Comparison of ENCODE assay signal across 24 cellular contexts in genomic region chr6:30983439-30983838, GRCh38. TPM values are rescaled to one million over a fixed set of nuclear protein-coding genes. Genes with fewer than 3 reads are reported as not detected.
A peak's percentile ranks its signal among the peaks of the same experiment; 100 is the strongest.
DNase-seq lines count a peak whose midpoint lies in the region; ATAC-seq and TF ChIP-seq lines count a peak whose summit lies in the region.
"Had no signal": no experiment of that assay in that cellular context is flagged by ENCODE, and none has a peak within 500 bp of the region (broad histone marks: within the 10 kb centered on the region; RNA-seq: fewer than 3 reads in every experiment).

Gene MUC21 (plus strand): TSS chr6:30983718. CDS start chr6:30983959, 241 bp downstream.

- peaks cover 9% of the 10 kb centered on the region for H3K27me3 ChIP-seq in GM23248 (replicated peaks; ENCODE audit: insufficient read depth)
- H3K27me3 ChIP-seq in adipocyte (replicated peaks; ENCODE audit: control insufficient read depth, insufficient read depth, low read length), result peaks cover 14% of the 10 kb centered on the region
- H3K27me3 ChIP-seq in left lung, result peaks cover 0 to 13% of the 10 kb centered on the region in 2 donors
- H3K27me3 ChIP-seq in skeletal muscle tissue (ENCODE audit: control insufficient read depth in 3 of 3, insufficient read depth in 3 of 3, low read length in 3 of 3), result peaks cover 2 to 3% (median 2%) of the 10 kb centered on the region in 3 donors
- H3K27me3 ChIP-seq: thyroid gland had no signal

- TF ChIP-seq CTCF in left lung (IDR thresholded peaks at IDR 0.05), result no peak

- H2AFZ ChIP-seq in GM23248, result no peak within 1 kb of the TSS

- WGBS in GM23248 (ENCODE audit: low coverage in 1 of 2, low lambda C conversion rate in 2 of 2, missing lambda C conversion rate in 2 of 2), 2 experiments, result 70 to 73% methylated on average over 6 of the region's 6 CpGs

- no peaks in the 10 kb centered on the region for H4K20me1 ChIP-seq in GM23248 (ENCODE audit: insufficient read depth)

- H3K9ac ChIP-seq in GM23248 (no peak within 1 kb of the TSS), adipocyte (ENCODE audit: low read length) (no peak within 1 kb of the TSS), skeletal muscle tissue (ENCODE audit: low read depth in 1 of 3, low read length in 3 of 3) (no peak within 1 kb of the TSS)

- intact Hi-C loops in left lung (cut with DNase I), result no loop called here

- peaks cover 4% of the 10 kb centered on the region; the same call in 1 of the 2 replicates for H3F3A ChIP-seq in GM23248 (ENCODE audit: insufficient read depth)

- no peaks in the 10 kb centered on the region for H3K9me2 ChIP-seq in GM23248 (ENCODE audit: insufficient read depth)

- H3K27ac ChIP-seq in GM23248 (no peak within 1 kb of the TSS), left lung (peak within 1 kb of the TSS; percentile 37), skeletal muscle tissue (ENCODE audit: low read depth, low read length) (no peak within 1 kb of the TSS)
- H3K27ac ChIP-seq: heart left ventricle, sigmoid colon had no signal

- peak within 1 kb of the TSS; percentile 73 for H3K4me2 ChIP-seq in GM23248 (ENCODE audit: unreplicated experiment)

- no peaks in the 10 kb centered on the region for H3K79me2 ChIP-seq in GM23248 (ENCODE audit: insufficient read depth)

- DNase-seq in GM23248 (no peak), adipocyte (ENCODE audit: low read depth) (no peak), left lung (no peak), GM03348 (ENCODE audit: low spot score) (no peak), activated T-cell treated with anti-CD3 and anti-CD28 coated beads for 4 hours (no peak), SIG-M5 treated with dmso at 0.1 percent for 504 hours (lab: John Stamatoyannopoulos, UW; ENCODE audit: unreplicated experiment) (no peak), SK-N-DZ (ENCODE audit: low spot score) (no peak)
- DNase-seq: activated CD4-positive, alpha-beta T cell treated with anti-CD3 and anti-CD28 coated beads for 4 hours; CD8-positive, alpha-beta T cell; DND-41; heart left ventricle; immature natural killer cell; naive thymus-derived CD4-positive, alpha-beta T cell; NCI-H1105; NCI-H2029 treated with DMSO at 0.1 percent for 48 hours; NCI-H510A treated with DMSO at 0.1 percent for 48 hours; posterior cingulate gyrus; sigmoid colon; stimulated activated CD4-positive, alpha-beta T cell treated with anti-CD3 and anti-CD28 coated beads, Interleukin-2, amount 100 ng/mL, for 24 hours; stimulated activated naive CD4-positive, alpha-beta T cell; thyroid gland had no signal

- H3K36me3 ChIP-seq in GM23248 (ENCODE audit: low read depth) (no peaks in the 10 kb centered on the region), adipocyte (ENCODE audit: control insufficient read depth, insufficient read depth, low read length, severe bottlenecking) (no peaks in the 10 kb centered on the region), left lung (no peaks in the 10 kb centered on the region), skeletal muscle tissue (ENCODE audit: control insufficient read depth in 3 of 3, insufficient read depth in 3 of 3, low read length in 3 of 3) (no peaks in the 10 kb centered on the region)
- H3K36me3 ChIP-seq: heart left ventricle, sigmoid colon, thyroid gland had no signal

- in situ Hi-C loops in GM23248 (cut with MboI), result no loop called here

- no peaks in the 10 kb centered on the region for H3K9me3 ChIP-seq in GM23248 (ENCODE audit: low read depth)
- no peaks in the 10 kb centered on the region for H3K9me3 ChIP-seq in adipocyte (ENCODE audit: control insufficient read depth, low read length)
- no peaks in the 10 kb centered on the region for H3K9me3 ChIP-seq in left lung
- no peaks in the 10 kb centered on the region for H3K9me3 ChIP-seq in skeletal muscle tissue (ENCODE audit: control insufficient read depth in 3 of 3, low read length in 3 of 3)
- H3K9me3 ChIP-seq: heart left ventricle, sigmoid colon, thyroid gland had no signal

- H3K4me3 ChIP-seq in GM23248 (no peak within 1 kb of the TSS), adipocyte (ENCODE audit: low read length) (peak within 1 kb of the TSS; percentile 66), left lung (no peak within 1 kb of the TSS), skeletal muscle tissue (ENCODE audit: low read length in 3 of 3) (peak within 1 kb of the TSS in 2 of 3 donors; percentile 41 to 44)
- H3K4me3 ChIP-seq: sigmoid colon, thyroid gland had no signal

- H3K4me1 ChIP-seq in GM23248 (ENCODE audit: insufficient read depth) (0 out of 2 replicates have a peak, but pooled peaks cover 5% of the 10 kb centered on the region), adipocyte (ENCODE audit: control insufficient read depth, insufficient read depth, low read length) (peaks cover 17% of the 10 kb centered on the region), left lung (no peaks in the 10 kb centered on the region), skeletal muscle tissue (ENCODE audit: control insufficient read depth in 3 of 3, insufficient read depth in 3 of 3, low read length in 3 of 3) (peaks cover 7 to 12% (median 10%) of the 10 kb centered on the region in 3 donors)

- ATAC-seq in left lung, result peak; percentile 29
- ATAC-seq: CD8-positive, alpha-beta T cell; heart left ventricle; naive thymus-derived CD4-positive, alpha-beta T cell had no signal

RNA-seq across cellular contexts. Expression of gene MUC21, which starts in this region (rescaled TPM):
- total RNA-seq in GM23248 (2014; rRNA removed; shearing (Covaris generic)), result not detected in 2 replicates
- not detected in 2 replicates for polyA plus RNA-seq in GM23248 (2016; fragmentation: Nextera tagmentation; extraction: Ambion mirVana)
- total RNA-seq in left lung, result 1 to 10 TPM; 8.5 to 9.5 TPM
- total RNA-seq in skeletal muscle tissue, result not detected
- not detected in 2 replicates for polyA plus RNA-seq in SK-N-DZ (2014; cell fraction: cytosol; rRNA removed)
- not detected in 2 replicates for polyA plus RNA-seq in SK-N-DZ (2014; cell fraction: nucleus; rRNA removed)
- total RNA-seq: CD8-positive, alpha-beta T cell; heart left ventricle; LHCN-M2; lung microvascular endothelial cell; naive thymus-derived CD4-positive, alpha-beta T cell; sigmoid colon; thyroid gland had no signal
- polyA plus RNA-seq: immature natural killer cell; naive thymus-derived CD4-positive, alpha-beta T cell had no signal

Comparison
In these comparisons a context has a peak if more than half of its experiments do, and no peak if none do; other contexts are left out.
1. H3K27ac ChIP-seq: peak in left lung (2 of 2); none in GM23248 (single experiment) and skeletal muscle tissue (single experiment).
2. H3K4me3 ChIP-seq: peak in adipocyte (single experiment) and skeletal muscle tissue (2 of 3); none in GM23248 (single experiment) and left lung (0 of 2).